16 cellular contexts compared by ENCODE assay signal in genomic region chr7:154591544-154591943, GRCh38.
DNase-seq lines count a peak whose midpoint lies in the region; TF ChIP-seq lines count a peak whose summit lies in the region.
"Had no signal": no experiment of that assay in that cellular context is flagged by ENCODE, and none has a peak within 500 bp of the region (broad histone marks: within the 10 kb centered on the region; RNA-seq: fewer than 3 reads in every experiment).

No MANE protein-coding gene starts in this region.

- CTCF ChIA-PET in SK-N-SH (lab: Yijun Ruan, JAX), result interaction anchor here (0.9 to 2.4 kb wide), 4 partner anchors 19 to 198 kb away, joined by 3 to 10 read pairs (median 5); no protein-coding TSS in a partner anchor

- TF ChIP-seq CTCF in SK-N-SH (IDR thresholded peaks at IDR 0.05) (no peak), stomach (IDR thresholded peaks at IDR 0.05) (no peak), osteocyte (IDR thresholded peaks at IDR 0.05) (no peak)

- H3K9me3 Mint-ChIP-seq in osteocyte (ENCODE audit: unreplicated experiment), result peaks cover 49% of the 10 kb centered on the region
- H3K9me3 Mint-ChIP-seq: H9 had no signal

- H3K9ac ChIP-seq in SK-N-SH, result no peak overlapping the region

- POLR2A ChIA-PET in SK-N-SH (lab: Yijun Ruan, JAX), result no interaction called here

- H3K27ac ChIP-seq in SK-N-SH (ENCODE audit: low read depth in 2 of 2, low read length in 1 of 2) (peak overlapping the region in 1 of 2 experiments; percentile 39; a peak in 2 of 4 replicates), stomach (no peak overlapping the region)
- H3K27ac ChIP-seq: 22Rv1, pancreas, thyroid gland had no signal

- no peak overlapping the region for H3K27ac Mint-ChIP-seq in osteocyte (ENCODE audit: unreplicated experiment)
- H3K27ac Mint-ChIP-seq: effector memory CD8-positive, alpha-beta T cell had no signal

- no peak for TF ChIP-seq POLR2A in stomach (IDR thresholded peaks at IDR 0.05)

- H3K36me3 Mint-ChIP-seq in osteocyte (ENCODE audit: unreplicated experiment), result no peaks in the 10 kb centered on the region

- no peaks in the 10 kb centered on the region for H3K4me1 Mint-ChIP-seq in osteocyte (ENCODE audit: unreplicated experiment)
- H3K4me1 Mint-ChIP-seq: H9 had no signal

- DNase-seq in NCI-H1092 treated with DMSO at 0.1 percent for 48 hours (lab: John Stamatoyannopoulos, UW) (peak; percentile 4), NCI-H1092 (lab: John Stamatoyannopoulos, UW) (no peak), SK-N-SH (peak; percentile 77), hypothalamus (lab: John Stamatoyannopoulos, UW) (peak in 32 of 51 donors; percentile 20 to 84 (median 57)), posterior cingulate gyrus (peak; percentile 48 to 96 (median 67)), stomach (no peak), osteocyte (ENCODE audit: extremely low spot score, unreplicated experiment) (no peak)
- no peak for DNase-seq in stimulated activated CD4-positive, alpha-beta T cell treated with anti-CD3 and anti-CD28 coated beads, Interleukin-12 subunit alpha, Interleukin-12 subunit beta, amount 100 ng/mL, for 4 hours
- DNase-seq: effector memory CD8-positive, alpha-beta T cell; H9; KBM-7; NCI-H774; pancreas; small intestine; thyroid gland had no signal

- no peaks in the 10 kb centered on the region for H3K9me2 ChIP-seq in SK-N-SH

- 19% methylated on average over 6 of the region's 6 CpGs for WGBS in SK-N-SH (ENCODE audit: low lambda C conversion rate)
- WGBS in stomach, 5 donors, result 62 to 74% (median 65%) methylated on average over 6 of the region's 6 CpGs

- no peaks in the 10 kb centered on the region for H3K79me2 ChIP-seq in SK-N-SH (ENCODE audit: insufficient read depth)

- no peak overlapping the region for H3K4me2 ChIP-seq in SK-N-SH

- no peak overlapping the region for H3K4me3 Mint-ChIP-seq in osteocyte (ENCODE audit: unreplicated experiment)
- H3K4me3 Mint-ChIP-seq: effector memory CD8-positive, alpha-beta T cell; H9 had no signal

- H3K27me3 ChIP-seq in SK-N-SH (ENCODE audit: insufficient read depth), result no peaks in the 10 kb centered on the region
- no peaks in the 10 kb centered on the region for H3K27me3 ChIP-seq in stomach
- H3K27me3 ChIP-seq: pancreas, thyroid gland had no signal

- intact Hi-C loops in posterior cingulate gyrus (cut with DNase I) (loop anchor here (10.0 kb wide), 1 partner anchor 153 kb away; no protein-coding TSS in a partner anchor), stomach (cut with DNase I; ENCODE audit: low total_unique reads) (no loop called here)

- H2AFZ ChIP-seq in SK-N-SH (ENCODE audit: low read depth), result no peak overlapping the region

- H3K4me3 ChIP-seq in SK-N-SH (ENCODE audit: low read depth in 2 of 2, low read length in 1 of 2), result no peak overlapping the region
- no peak overlapping the region for H3K4me3 ChIP-seq in stomach
- H3K4me3 ChIP-seq: pancreas, thyroid gland had no signal

- no peaks in the 10 kb centered on the region for H3K27me3 Mint-ChIP-seq in osteocyte (ENCODE audit: unreplicated experiment)
- H3K27me3 Mint-ChIP-seq: effector memory CD8-positive, alpha-beta T cell had no signal

- no peak for TF ChIP-seq RAD21 in SK-N-SH (IDR thresholded peaks at IDR 0.05; ENCODE audit: low read length)

- no peaks in the 10 kb centered on the region for H4K20me1 ChIP-seq in SK-N-SH (ENCODE audit: insufficient read depth)

- H3K4me1 ChIP-seq in SK-N-SH (ENCODE audit: control insufficient read depth in 1 of 2, insufficient read depth in 2 of 2, low read depth in 1 of 2, low read length in 1 of 2) (peaks cover 0 to 23% of the 10 kb centered on the region in 2 experiments; a peak in 1 of 4 replicates), stomach (peaks cover 0 to 5% (median 0%) of the 10 kb centered on the region in 4 donors)
- H3K4me1 ChIP-seq: pancreas, thyroid gland had no signal

- H3K9me3 ChIP-seq in SK-N-SH (peaks cover 7% of the 10 kb centered on the region; the same call in 1 of the 2 replicates), stomach (no peaks in the 10 kb centered on the region)
- H3K9me3 ChIP-seq: pancreas, thyroid gland had no signal

- H3F3A ChIP-seq in SK-N-SH (replicated peaks; ENCODE audit: insufficient read depth), result no peaks in the 10 kb centered on the region

- H3K36me3 ChIP-seq in SK-N-SH (replicated peaks in 1 of 2; ENCODE audit: control insufficient read depth in 1 of 2, insufficient read depth in 2 of 2, low read length in 1 of 2) (no peaks in the 10 kb centered on the region), stomach (no peaks in the 10 kb centered on the region)
- H3K36me3 ChIP-seq: pancreas, thyroid gland had no signal

- TF ChIP-seq EP300 in SK-N-SH (IDR thresholded peaks at IDR 0.05; ENCODE audit: borderline replicate concordance in 1 of 2, low read depth in 1 of 2, low read length in 1 of 2), result peak in 1 of 2 experiments; percentile 38; a peak in 1 of 4 replicates
- TF ChIP-seq EP300 in stomach (IDR thresholded peaks at IDR 0.05), result no peak

TF ChIP-seq in SK-N-SH, 30 proteins besides CTCF, POLR2A, EP300 and RAD21 (continues in another document):
- peak; percentile 57 for TF ChIP-seq GATA2 (CRISPR knock-in tag; IDR thresholded peaks at IDR 0.05)
- no peak for TF ChIP-seq SIN3A (IDR thresholded peaks at IDR 0.05; ENCODE audit: borderline replicate concordance, low read depth, low read length)
- TF ChIP-seq REST (IDR thresholded peaks at IDR 0.05; ENCODE audit: low read depth, low read length), result no peak
- no peak for TF ChIP-seq JUND (IDR thresholded peaks at IDR 0.05)
- TF ChIP-seq FOSL2 (IDR thresholded peaks at IDR 0.05; ENCODE audit: borderline replicate concordance, low read depth), result no peak
- peak; percentile 71 for TF ChIP-seq RCOR1 (IDR thresholded peaks at IDR 0.05; ENCODE audit: low read length)
- TF ChIP-seq USF2 (IDR thresholded peaks at IDR 0.05; ENCODE audit: borderline replicate concordance, low read depth, low read length), result no peak
- no peak for TF ChIP-seq MEF2A (IDR thresholded peaks at IDR 0.05; ENCODE audit: borderline replicate concordance, low read depth)
- TF ChIP-seq SMC3 (IDR thresholded peaks at IDR 0.05; ENCODE audit: low read depth, low read length), result no peak
- TF ChIP-seq GABPA (IDR thresholded peaks at IDR 0.05; ENCODE audit: low read depth), result no peak
- no peak for TF ChIP-seq RXRA (IDR thresholded peaks at IDR 0.05; ENCODE audit: borderline replicate concordance, low read depth)
- TF ChIP-seq CHD2 (IDR thresholded peaks at IDR 0.05; ENCODE audit: low read length, partially characterized antibody), result peak; percentile 20
- TF ChIP-seq MXI1 (IDR thresholded peaks at IDR 0.05; ENCODE audit: low read depth, low read length), result no peak
- TF ChIP-seq NRF1 (IDR thresholded peaks at IDR 0.05; ENCODE audit: low read depth, low read length), result no peak
- no peak for TF ChIP-seq ELF1 (IDR thresholded peaks at IDR 0.05)
- TF ChIP-seq TCF12 (IDR thresholded peaks at IDR 0.05), result no peak
- no peak for TF ChIP-seq MAX (IDR thresholded peaks at IDR 0.05; ENCODE audit: low read depth)
- TF ChIP-seq NFIC (IDR thresholded peaks at IDR 0.05; ENCODE audit: borderline replicate concordance), result no peak
- no peak for TF ChIP-seq POLR2AphosphoS5 (IDR thresholded peaks at IDR 0.05; ENCODE audit: low read depth, low read length)
- TF ChIP-seq TEAD4 (IDR thresholded peaks at IDR 0.05; ENCODE audit: borderline replicate concordance, insufficient read depth), result no peak
- TF ChIP-seq RFX5 (IDR thresholded peaks at IDR 0.05; ENCODE audit: low read length), result no peak
- TF ChIP-seq TAF1 (IDR thresholded peaks at IDR 0.05; ENCODE audit: borderline replicate concordance, low read depth, low read length), result no peak

Comparison
In these comparisons a context has a peak if more than half of its experiments do, and no peak if none do; other contexts are left out.
1. DNase-seq: peak in NCI-H1092 treated with DMSO at 0.1 percent for 48 hours (single experiment), SK-N-SH (single experiment), hypothalamus (32 of 51) and posterior cingulate gyrus (10 of 10); none in NCI-H1092 (single experiment), stimulated activated CD4-positive, alpha-beta T cell treated with anti-CD3 and anti-CD28 coated beads, Interleukin-12 subunit alpha, Interleukin-12 subunit beta, amount 100 ng/mL, for 4 hours (single experiment), stomach (single experiment) and osteocyte (single experiment).